In the genomic region with DNA sequence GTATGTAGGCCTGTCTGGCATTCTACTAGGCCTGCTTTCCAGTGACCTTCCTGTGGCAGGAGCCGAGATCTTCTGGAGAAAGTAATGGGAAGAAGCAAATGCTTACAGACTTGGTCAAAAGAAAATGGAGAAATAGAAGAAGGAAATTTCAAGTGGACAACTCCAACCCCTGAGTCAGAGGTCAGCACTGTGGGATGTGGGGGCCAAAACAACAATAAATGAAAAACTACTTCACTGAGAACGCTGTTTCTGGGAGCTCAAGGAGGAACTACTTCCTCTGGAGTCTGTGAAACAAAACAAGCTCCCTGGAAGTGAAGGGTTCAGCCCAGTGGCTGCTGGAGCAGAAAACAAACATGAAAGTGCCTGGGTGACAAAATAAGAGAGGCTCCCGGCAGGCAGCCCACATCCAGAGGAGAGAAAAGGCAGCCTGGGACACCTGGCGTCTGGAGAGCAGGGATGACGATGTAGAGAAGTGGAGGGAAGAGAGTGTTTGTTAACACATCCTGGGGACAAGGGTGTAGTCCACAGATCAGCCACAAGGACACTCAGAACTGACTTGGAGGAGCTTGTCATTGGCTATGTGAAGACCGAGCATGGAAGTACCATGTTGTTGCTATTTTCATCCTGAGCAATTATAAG, we compare ENCODE assay signal across 1 cellular context.
A peak's percentile ranks its signal among the peaks of the same experiment; 100 is the strongest.
TF ChIP-seq lines count a peak whose summit lies in the region.

No MANE protein-coding gene starts in this region.

TF ChIP-seq in K562, 482 proteins besides CTCF, POLR2A, EP300 and RAD21 (continued from another document and continues in another):
- TF ChIP-seq KAT8 (IDR thresholded peaks at IDR 0.05; ENCODE audit: low read depth) (no peak), TCF7 (IDR thresholded peaks at IDR 0.05; ENCODE audit: borderline replicate concordance) (no peak), RBM34 (IDR thresholded peaks at IDR 0.05; ENCODE audit: borderline replicate concordance, insufficient read depth, low read length) (no peak), CBFA2T2 (conservative IDR thresholded peaks at IDR 0.05) (no peak), PHB2 (IDR thresholded peaks at IDR 0.05; ENCODE audit: low read depth) (no peak), HDAC8 (tag; IDR thresholded peaks at IDR 0.05) (no peak), TEAD2 (tag; IDR thresholded peaks at IDR 0.05) (no peak; the same call in none of the 2 replicates), FOXM1 (IDR thresholded peaks at IDR 0.05; ENCODE audit: low read depth) (no peak), FOXM1 (CRISPR knock-in tag; IDR thresholded peaks at IDR 0.05; ENCODE audit: low read depth) (no peak), NONO (IDR thresholded peaks at IDR 0.05; ENCODE audit: low read depth in 2 of 2, low read length in 1 of 2) (no peak), ZNF197 (CRISPR knock-in tag; IDR thresholded peaks at IDR 0.05; ENCODE audit: low read depth) (peak; percentile 69), FOXP1 (CRISPR knock-in tag; IDR thresholded peaks at IDR 0.05) (no peak), GABPB1 (CRISPR knock-in tag; IDR thresholded peaks at IDR 0.05) (no peak; the same call in 1 of the 2 replicates), BCL6 (CRISPR knock-in tag; IDR thresholded peaks at IDR 0.05) (no peak), NFE2 (IDR thresholded peaks at IDR 0.05; ENCODE audit: low read depth) (no peak), NR2C2 (CRISPR knock-in tag; IDR thresholded peaks at IDR 0.05) (peak; percentile 50; the same call in 1 of the 2 replicates), NR2C2 (tag; IDR thresholded peaks at IDR 0.05) (peak; percentile 84), ZSCAN29 (IDR thresholded peaks at IDR 0.05) (no peak), SMARCC2 (IDR thresholded peaks at IDR 0.05; ENCODE audit: low read depth) (no peak), MCM7 (IDR thresholded peaks at IDR 0.05) (no peak), ZNF224 (CRISPR knock-in tag; IDR thresholded peaks at IDR 0.05) (no peak), ZNF175 (CRISPR knock-in tag; IDR thresholded peaks at IDR 0.05; ENCODE audit: low read depth) (peak; percentile 19), ZNF24 (IDR thresholded peaks at IDR 0.05) (no peak), DIDO1 (tag; IDR thresholded peaks at IDR 0.05; ENCODE audit: low read depth) (no peak), ETV6 (IDR thresholded peaks at IDR 0.05; ENCODE audit: borderline replicate concordance in 1 of 2, low read depth in 2 of 2, low read length in 1 of 2) (peak in 1 of 2 experiments; percentile 26; a peak in 1 of 4 replicates), ETV6 (CRISPR knock-in tag; IDR thresholded peaks at IDR 0.05; ENCODE audit: borderline replicate concordance) (no peak), ZNF23 (CRISPR knock-in tag; IDR thresholded peaks at IDR 0.05) (no peak; the same call in 1 of the 2 replicates), ZNF778 (CRISPR knock-in tag; IDR thresholded peaks at IDR 0.05) (no peak), ATF1 (CRISPR knock-in tag; IDR thresholded peaks at IDR 0.05) (no peak), ATF1 (tag; IDR thresholded peaks at IDR 0.05) (peak; percentile 31; the same call in 1 of the 2 replicates), ZNF445 (CRISPR knock-in tag; IDR thresholded peaks at IDR 0.05; ENCODE audit: low read depth) (no peak), ZNF3 (CRISPR knock-in tag; IDR thresholded peaks at IDR 0.05) (no peak), SMARCA5 (IDR thresholded peaks at IDR 0.05) (no peak), ZNF76 (CRISPR knock-in tag; IDR thresholded peaks at IDR 0.05; ENCODE audit: borderline replicate concordance) (0 out of 2 replicates have a peak, but pooled peaks have one; percentile 41), ZNF830 (CRISPR knock-in tag; IDR thresholded peaks at IDR 0.05) (no peak)
- TF ChIP-seq, protein P1, sequence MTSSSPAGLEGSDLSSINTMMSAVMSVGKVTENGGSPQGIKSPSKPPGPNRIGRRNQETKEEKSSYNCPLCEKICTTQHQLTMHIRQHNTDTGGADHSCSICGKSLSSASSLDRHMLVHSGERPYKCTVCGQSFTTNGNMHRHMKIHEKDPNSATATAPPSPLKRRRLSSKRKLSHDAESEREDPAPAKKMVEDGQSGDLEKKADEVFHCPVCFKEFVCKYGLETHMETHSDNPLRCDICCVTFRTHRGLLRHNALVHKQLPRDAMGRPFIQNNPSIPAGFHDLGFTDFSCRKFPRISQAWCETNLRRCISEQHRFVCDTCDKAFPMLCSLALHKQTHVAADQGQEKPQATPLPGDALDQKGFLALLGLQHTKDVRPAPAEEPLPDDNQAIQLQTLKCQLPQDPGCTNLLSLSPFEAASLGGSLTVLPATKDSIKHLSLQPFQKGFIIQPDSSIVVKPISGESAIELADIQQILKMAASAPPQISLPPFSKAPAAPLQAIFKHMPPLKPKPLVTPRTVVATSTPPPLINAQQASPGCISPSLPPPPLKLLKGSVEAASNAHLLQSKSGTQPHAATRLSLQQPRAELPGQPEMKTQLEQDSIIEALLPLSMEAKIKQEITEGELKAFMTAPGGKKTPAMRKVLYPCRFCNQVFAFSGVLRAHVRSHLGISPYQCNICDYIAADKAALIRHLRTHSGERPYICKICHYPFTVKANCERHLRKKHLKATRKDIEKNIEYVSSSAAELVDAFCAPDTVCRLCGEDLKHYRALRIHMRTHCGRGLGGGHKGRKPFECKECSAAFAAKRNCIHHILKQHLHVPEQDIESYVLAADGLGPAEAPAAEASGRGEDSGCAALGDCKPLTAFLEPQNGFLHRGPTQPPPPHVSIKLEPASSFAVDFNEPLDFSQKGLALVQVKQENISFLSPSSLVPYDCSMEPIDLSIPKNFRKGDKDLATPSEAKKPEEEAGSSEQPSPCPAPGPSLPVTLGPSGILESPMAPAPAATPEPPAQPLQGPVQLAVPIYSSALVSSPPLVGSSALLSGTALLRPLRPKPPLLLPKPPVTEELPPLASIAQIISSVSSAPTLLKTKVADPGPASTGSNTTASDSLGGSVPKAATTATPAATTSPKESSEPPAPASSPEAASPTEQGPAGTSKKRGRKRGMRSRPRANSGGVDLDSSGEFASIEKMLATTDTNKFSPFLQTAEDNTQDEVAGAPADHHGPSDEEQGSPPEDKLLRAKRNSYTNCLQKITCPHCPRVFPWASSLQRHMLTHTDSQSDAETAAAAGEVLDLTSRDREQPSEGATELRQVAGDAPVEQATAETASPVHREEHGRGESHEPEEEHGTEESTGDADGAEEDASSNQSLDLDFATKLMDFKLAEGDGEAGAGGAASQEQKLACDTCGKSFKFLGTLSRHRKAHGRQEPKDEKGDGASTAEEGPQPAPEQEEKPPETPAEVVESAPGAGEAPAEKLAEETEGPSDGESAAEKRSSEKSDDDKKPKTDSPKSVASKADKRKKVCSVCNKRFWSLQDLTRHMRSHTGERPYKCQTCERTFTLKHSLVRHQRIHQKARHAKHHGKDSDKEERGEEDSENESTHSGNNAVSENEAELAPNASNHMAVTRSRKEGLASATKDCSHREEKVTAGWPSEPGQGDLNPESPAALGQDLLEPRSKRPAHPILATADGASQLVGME (CRISPR knock-in tag; IDR thresholded peaks at IDR 0.05): 0 out of 2 replicates have a peak, but pooled peaks have one; percentile 44
- TF ChIP-seq, protein P2, sequence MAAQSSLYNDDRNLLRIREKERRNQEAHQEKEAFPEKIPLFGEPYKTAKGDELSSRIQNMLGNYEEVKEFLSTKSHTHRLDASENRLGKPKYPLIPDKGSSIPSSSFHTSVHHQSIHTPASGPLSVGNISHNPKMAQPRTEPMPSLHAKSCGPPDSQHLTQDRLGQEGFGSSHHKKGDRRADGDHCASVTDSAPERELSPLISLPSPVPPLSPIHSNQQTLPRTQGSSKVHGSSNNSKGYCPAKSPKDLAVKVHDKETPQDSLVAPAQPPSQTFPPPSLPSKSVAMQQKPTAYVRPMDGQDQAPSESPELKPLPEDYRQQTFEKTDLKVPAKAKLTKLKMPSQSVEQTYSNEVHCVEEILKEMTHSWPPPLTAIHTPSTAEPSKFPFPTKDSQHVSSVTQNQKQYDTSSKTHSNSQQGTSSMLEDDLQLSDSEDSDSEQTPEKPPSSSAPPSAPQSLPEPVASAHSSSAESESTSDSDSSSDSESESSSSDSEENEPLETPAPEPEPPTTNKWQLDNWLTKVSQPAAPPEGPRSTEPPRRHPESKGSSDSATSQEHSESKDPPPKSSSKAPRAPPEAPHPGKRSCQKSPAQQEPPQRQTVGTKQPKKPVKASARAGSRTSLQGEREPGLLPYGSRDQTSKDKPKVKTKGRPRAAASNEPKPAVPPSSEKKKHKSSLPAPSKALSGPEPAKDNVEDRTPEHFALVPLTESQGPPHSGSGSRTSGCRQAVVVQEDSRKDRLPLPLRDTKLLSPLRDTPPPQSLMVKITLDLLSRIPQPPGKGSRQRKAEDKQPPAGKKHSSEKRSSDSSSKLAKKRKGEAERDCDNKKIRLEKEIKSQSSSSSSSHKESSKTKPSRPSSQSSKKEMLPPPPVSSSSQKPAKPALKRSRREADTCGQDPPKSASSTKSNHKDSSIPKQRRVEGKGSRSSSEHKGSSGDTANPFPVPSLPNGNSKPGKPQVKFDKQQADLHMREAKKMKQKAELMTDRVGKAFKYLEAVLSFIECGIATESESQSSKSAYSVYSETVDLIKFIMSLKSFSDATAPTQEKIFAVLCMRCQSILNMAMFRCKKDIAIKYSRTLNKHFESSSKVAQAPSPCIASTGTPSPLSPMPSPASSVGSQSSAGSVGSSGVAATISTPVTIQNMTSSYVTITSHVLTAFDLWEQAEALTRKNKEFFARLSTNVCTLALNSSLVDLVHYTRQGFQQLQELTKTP (IDR thresholded peaks at IDR 0.05; ENCODE audit: low read depth in 1 of 2, partially characterized antibody in 2 of 2): no peak
- TF ChIP-seq, protein P3, sequence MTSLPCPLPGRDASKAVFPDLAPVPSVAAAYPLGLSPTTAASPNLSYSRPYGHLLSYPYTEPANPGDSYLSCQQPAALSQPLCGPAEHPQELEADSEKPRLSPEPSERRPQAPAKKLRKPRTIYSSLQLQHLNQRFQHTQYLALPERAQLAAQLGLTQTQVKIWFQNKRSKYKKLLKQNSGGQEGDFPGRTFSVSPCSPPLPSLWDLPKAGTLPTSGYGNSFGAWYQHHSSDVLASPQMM (CRISPR knock-in tag; IDR thresholded peaks at IDR 0.05): no peak
- TF ChIP-seq, protein P4, sequence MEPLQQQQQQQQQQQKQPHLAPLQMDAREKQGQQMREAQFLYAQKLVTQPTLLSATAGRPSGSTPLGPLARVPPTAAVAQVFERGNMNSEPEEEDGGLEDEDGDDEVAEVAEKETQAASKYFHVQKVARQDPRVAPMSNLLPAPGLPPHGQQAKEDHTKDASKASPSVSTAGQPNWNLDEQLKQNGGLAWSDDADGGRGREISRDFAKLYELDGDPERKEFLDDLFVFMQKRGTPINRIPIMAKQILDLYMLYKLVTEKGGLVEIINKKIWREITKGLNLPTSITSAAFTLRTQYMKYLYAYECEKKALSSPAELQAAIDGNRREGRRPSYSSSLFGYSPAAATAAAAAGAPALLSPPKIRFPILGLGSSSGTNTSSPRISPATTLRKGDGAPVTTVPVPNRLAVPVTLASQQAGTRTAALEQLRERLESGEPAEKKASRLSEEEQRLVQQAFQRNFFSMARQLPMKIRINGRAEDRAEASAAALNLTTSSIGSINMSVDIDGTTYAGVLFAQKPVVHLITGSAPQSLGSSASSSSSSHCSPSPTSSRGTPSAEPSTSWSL (CRISPR knock-in tag; IDR thresholded peaks at IDR 0.05; ENCODE audit: borderline replicate concordance): no peak
- TF ChIP-seq, protein P5, sequence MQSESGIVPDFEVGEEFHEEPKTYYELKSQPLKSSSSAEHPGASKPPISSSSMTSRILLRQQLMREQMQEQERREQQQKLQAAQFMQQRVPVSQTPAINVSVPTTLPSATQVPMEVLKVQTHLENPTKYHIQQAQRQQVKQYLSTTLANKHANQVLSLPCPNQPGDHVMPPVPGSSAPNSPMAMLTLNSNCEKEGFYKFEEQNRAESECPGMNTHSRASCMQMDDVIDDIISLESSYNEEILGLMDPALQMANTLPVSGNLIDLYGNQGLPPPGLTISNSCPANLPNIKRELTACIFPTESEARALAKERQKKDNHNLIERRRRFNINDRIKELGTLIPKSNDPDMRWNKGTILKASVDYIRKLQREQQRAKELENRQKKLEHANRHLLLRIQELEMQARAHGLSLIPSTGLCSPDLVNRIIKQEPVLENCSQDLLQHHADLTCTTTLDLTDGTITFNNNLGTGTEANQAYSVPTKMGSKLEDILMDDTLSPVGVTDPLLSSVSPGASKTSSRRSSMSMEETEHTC (IDR thresholded peaks at IDR 0.05): no peak
- TF ChIP-seq, protein P6, sequence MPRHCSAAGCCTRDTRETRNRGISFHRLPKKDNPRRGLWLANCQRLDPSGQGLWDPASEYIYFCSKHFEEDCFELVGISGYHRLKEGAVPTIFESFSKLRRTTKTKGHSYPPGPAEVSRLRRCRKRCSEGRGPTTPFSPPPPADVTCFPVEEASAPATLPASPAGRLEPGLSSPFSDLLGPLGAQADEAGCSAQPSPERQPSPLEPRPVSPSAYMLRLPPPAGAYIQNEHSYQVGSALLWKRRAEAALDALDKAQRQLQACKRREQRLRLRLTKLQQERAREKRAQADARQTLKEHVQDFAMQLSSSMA (CRISPR knock-in tag; IDR thresholded peaks at IDR 0.05): no peak
- TF ChIP-seq, protein P7, sequence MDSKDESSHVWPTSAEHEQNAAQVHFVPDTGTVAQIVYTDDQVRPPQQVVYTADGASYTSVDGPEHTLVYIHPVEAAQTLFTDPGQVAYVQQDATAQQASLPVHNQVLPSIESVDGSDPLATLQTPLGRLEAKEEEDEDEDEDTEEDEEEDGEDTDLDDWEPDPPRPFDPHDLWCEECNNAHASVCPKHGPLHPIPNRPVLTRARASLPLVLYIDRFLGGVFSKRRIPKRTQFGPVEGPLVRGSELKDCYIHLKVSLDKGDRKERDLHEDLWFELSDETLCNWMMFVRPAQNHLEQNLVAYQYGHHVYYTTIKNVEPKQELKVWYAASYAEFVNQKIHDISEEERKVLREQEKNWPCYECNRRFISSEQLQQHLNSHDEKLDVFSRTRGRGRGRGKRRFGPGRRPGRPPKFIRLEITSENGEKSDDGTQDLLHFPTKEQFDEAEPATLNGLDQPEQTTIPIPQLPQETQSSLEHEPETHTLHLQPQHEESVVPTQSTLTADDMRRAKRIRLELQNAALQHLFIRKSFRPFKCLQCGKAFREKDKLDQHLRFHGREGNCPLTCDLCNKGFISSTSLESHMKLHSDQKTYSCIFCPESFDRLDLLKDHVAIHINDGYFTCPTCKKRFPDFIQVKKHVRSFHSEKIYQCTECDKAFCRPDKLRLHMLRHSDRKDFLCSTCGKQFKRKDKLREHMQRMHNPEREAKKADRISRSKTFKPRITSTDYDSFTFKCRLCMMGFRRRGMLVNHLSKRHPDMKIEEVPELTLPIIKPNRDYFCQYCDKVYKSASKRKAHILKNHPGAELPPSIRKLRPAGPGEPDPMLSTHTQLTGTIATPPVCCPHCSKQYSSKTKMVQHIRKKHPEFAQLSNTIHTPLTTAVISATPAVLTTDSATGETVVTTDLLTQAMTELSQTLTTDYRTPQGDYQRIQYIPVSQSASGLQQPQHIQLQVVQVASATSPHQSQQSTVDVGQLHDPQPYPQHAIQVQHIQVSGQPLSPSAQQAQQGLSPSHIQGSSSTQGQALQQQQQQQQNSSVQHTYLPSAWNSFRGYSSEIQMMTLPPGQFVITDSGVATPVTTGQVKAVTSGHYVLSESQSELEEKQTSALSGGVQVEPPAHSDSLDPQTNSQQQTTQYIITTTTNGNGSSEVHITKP (IDR thresholded peaks at IDR 0.05; ENCODE audit: partially characterized antibody): no peak
- TF ChIP-seq, protein P8, sequence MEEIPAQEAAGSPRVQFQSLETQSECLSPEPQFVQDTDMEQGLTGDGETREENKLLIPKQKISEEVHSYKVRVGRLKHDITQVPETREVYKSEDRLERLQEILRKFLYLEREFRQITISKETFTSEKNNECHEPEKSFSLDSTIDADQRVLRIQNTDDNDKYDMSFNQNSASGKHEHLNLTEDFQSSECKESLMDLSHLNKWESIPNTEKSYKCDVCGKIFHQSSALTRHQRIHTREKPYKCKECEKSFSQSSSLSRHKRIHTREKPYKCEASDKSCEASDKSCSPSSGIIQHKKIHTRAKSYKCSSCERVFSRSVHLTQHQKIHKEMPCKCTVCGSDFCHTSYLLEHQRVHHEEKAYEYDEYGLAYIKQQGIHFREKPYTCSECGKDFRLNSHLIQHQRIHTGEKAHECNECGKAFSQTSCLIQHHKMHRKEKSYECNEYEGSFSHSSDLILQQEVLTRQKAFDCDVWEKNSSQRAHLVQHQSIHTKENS (CRISPR knock-in tag; IDR thresholded peaks at IDR 0.05): no peak
